In genomic region chr2:190662754-190663153, GRCh38 we compare ENCODE assay signal across 27 cellular contexts. TPM values are rescaled to one million over a fixed set of nuclear protein-coding genes. Genes with fewer than 3 reads are reported as not detected.
DNase-seq lines count a peak whose midpoint lies in the region; ATAC-seq and TF ChIP-seq lines count a peak whose summit lies in the region.
"Had no signal": no experiment of that assay in that cellular context is flagged by ENCODE, and none has a peak within 500 bp of the region (broad histone marks: within the 10 kb centered on the region; RNA-seq: fewer than 3 reads in every experiment).

No MANE protein-coding gene starts in this region.

- H4K91ac ChIP-seq in trophoblast cell (ENCODE audit: low read depth, low read length): no peak overlapping the region

- H3K4me1 ChIP-seq in right atrium auricular region (peaks cover 0 to 70% of the 10 kb centered on the region in 2 donors), HEK293 (ENCODE audit: control insufficient read depth, insufficient read depth, low read length) (peaks cover 3% of the 10 kb centered on the region; the same call in 1 of the 2 replicates), trophoblast cell (ENCODE audit: control insufficient read depth in 1 of 2, insufficient read depth in 2 of 2, low read length in 2 of 2) (no peaks in the 10 kb centered on the region)

- no peaks in the 10 kb centered on the region for H3K36me3 ChIP-seq in right atrium auricular region
- H3K36me3 ChIP-seq in HEK293 (ENCODE audit: control insufficient read depth in 2 of 2, insufficient read depth in 1 of 2, low read length in 2 of 2): peaks cover 12 to 15% of the 10 kb centered on the region in 2 experiments
- H3K36me3 ChIP-seq in trophoblast cell (ENCODE audit: control insufficient read depth in 1 of 2, insufficient read depth in 2 of 2, low read length in 2 of 2): peaks cover 3 to 9% of the 10 kb centered on the region in 2 experiments
- H3K36me3 ChIP-seq: transverse colon had no signal

- H3K36me3 Mint-ChIP-seq in stimulated activated memory B cell treated with anti-CD40 and anti-IgM and Interleukin-4, amounts not matched to agents 10 μg/mL and 1 μg/mL and 100 μg/mL, for 72 hours: peaks cover 64% of the 10 kb centered on the region

- POLR2A ChIA-PET in HEK293 (lab: Yijun Ruan, JAX): interaction anchor here (1.0 kb wide), 1 partner anchor 13 kb away, joined by 3 read pairs; no protein-coding TSS in a partner anchor

- H3K9me3 ChIP-seq in right atrium auricular region: no peaks in the 10 kb centered on the region
- no peaks in the 10 kb centered on the region for H3K9me3 ChIP-seq in HEK293 (ENCODE audit: control insufficient read depth, insufficient read depth, low read depth, low read length)
- no peaks in the 10 kb centered on the region for H3K9me3 ChIP-seq in trophoblast cell (ENCODE audit: insufficient read depth, low read depth, low read length)
- H3K9me3 ChIP-seq: gastroesophageal sphincter, transverse colon had no signal

- no peak overlapping the region for H3K4me3 ChIP-seq in right atrium auricular region
- H3K4me3 ChIP-seq in HEK293 (ENCODE audit: low read depth, low read length): no peak overlapping the region
- H3K4me3 ChIP-seq in trophoblast cell (ENCODE audit: low read depth, low read length): no peak overlapping the region
- H3K4me3 ChIP-seq: gastroesophageal sphincter, hepatocyte, transverse colon had no signal

- H3K4me3 Mint-ChIP-seq in stimulated activated memory B cell treated with anti-CD40 and anti-IgM and Interleukin-4, amounts not matched to agents 10 μg/mL and 1 μg/mL and 100 μg/mL, for 72 hours: no peak overlapping the region
- H3K4me3 Mint-ChIP-seq: activated CD4-positive, alpha-beta memory T cell treated with anti-CD3 and anti-CD28 coated beads, Interleukin-2, amount 10 ng/mL, durations not matched to agents 7 days and 5 days; B cell; brain had no signal

- H3K27me3 ChIP-seq in right atrium auricular region (no peaks in the 10 kb centered on the region), trophoblast cell (ENCODE audit: insufficient read depth, low read length) (no peaks in the 10 kb centered on the region)
- H3K27me3 ChIP-seq: gastroesophageal sphincter, hepatocyte, transverse colon had no signal

- CTCF ChIA-PET in HEK293 (lab: Yijun Ruan, JAX): no interaction called here

- H3K79me2 ChIP-seq in trophoblast cell (ENCODE audit: control insufficient read depth, insufficient read depth, low read length, poor library complexity): no peaks in the 10 kb centered on the region

- peaks cover 56% of the 10 kb centered on the region for H3K4me1 Mint-ChIP-seq in stimulated activated memory B cell treated with anti-CD40 and anti-IgM and Interleukin-4, amounts not matched to agents 10 μg/mL and 1 μg/mL and 100 μg/mL, for 72 hours
- H3K4me1 Mint-ChIP-seq: B cell had no signal

- peaks cover 3% of the 10 kb centered on the region for H3K9me3 Mint-ChIP-seq in stimulated activated memory B cell treated with anti-CD40 and anti-IgM and Interleukin-4, amounts not matched to agents 10 μg/mL and 1 μg/mL and 100 μg/mL, for 72 hours

- ATAC-seq in left ventricle myocardium superior: no peak
- ATAC-seq in left lobe of liver: peak; percentile 17
- no peak for ATAC-seq in stimulated activated memory B cell treated with anti-CD40 and anti-IgM and Interleukin-4, amounts not matched to agents 10 μg/mL and 1 μg/mL and 100 μg/mL, for 72 hours
- ATAC-seq: gastroesophageal sphincter, SK-N-SH treated with all-trans-retinoic acid at 6 μM for 48 hours had no signal

- no peak overlapping the region for H3K23ac ChIP-seq in trophoblast cell (ENCODE audit: low read length)

- no peak overlapping the region for H2BK5ac ChIP-seq in trophoblast cell (ENCODE audit: low read depth, low read length, poor library complexity)

- TF ChIP-seq CTCF in right atrium auricular region (IDR thresholded peaks at IDR 0.05): no peak
- TF ChIP-seq CTCF in HEK293 (tag by site-specific recombination; IDR thresholded peaks at IDR 0.05): no peak

- peak overlapping the region; percentile 15 for H3K27ac Mint-ChIP-seq in stimulated activated memory B cell treated with anti-CD40 and anti-IgM and Interleukin-4, amounts not matched to agents 10 μg/mL and 1 μg/mL and 100 μg/mL, for 72 hours
- H3K27ac Mint-ChIP-seq: activated CD4-positive, alpha-beta memory T cell treated with anti-CD3 and anti-CD28 coated beads, Interleukin-2, amount 10 ng/mL, durations not matched to agents 7 days and 5 days; B cell had no signal

- H3K27ac ChIP-seq in right atrium auricular region: peak overlapping the region; percentile 53 to 66
- no peak overlapping the region for H3K27ac ChIP-seq in HEK293 (ENCODE audit: extremely low read depth, low read depth, low read length)
- H3K27ac ChIP-seq in trophoblast cell (ENCODE audit: low read depth, low read length): no peak overlapping the region
- H3K27ac ChIP-seq: hepatocyte, transverse colon had no signal

- H3K14ac ChIP-seq in trophoblast cell (ENCODE audit: low read length): no peak overlapping the region

- H2AFZ ChIP-seq in trophoblast cell (ENCODE audit: insufficient read depth, low read length, poor library complexity): no peak overlapping the region
- H2AFZ ChIP-seq: hepatocyte had no signal

- H2AK5ac ChIP-seq in trophoblast cell (ENCODE audit: low read length): no peak overlapping the region

- DNase-seq in right atrium auricular region (ENCODE audit: low spot score) (no peak), left ventricle myocardium superior (no peak), left lobe of liver (ENCODE audit: low spot score) (no peak), AG08395 (ENCODE audit: low spot score) (no peak), NCI-H1436 (lab: John Stamatoyannopoulos, UW) (no peak), trophoblast cell (no peak)
- DNase-seq: activated CD4-positive, alpha-beta memory T cell treated with anti-CD3 and anti-CD28 coated beads, Interleukin-2, amount 10 ng/mL, durations not matched to agents 7 days and 5 days; activated CD8-positive, alpha-beta memory T cell treated with anti-CD3 and anti-CD28 coated beads, Interleukin-2, amount 50 U/mL, for 48 hours; activated naive CD4-positive, alpha-beta T cell treated with anti-CD3 and anti-CD28 coated beads, Interleukin-2, amount 50 U/mL, for 16 hours; amniotic stem cell; GOT3; Kasumi-1; mesendoderm; MV-4-11; NCI-H1436 treated with DMSO at 0.1 percent for 48 hours; NCI-H2107; Right ventricle myocardium superior; stimulated activated CD4-positive, alpha-beta T cell treated with anti-CD3 and anti-CD28 coated beads, Interleukin-4, amount 100 ng/mL, for 1 hour; T-helper 2 cell; transverse colon had no signal

- no peak overlapping the region for H2BK120ac ChIP-seq in trophoblast cell (ENCODE audit: insufficient read depth, low read length, poor library complexity)

- no peak overlapping the region for H3K4me2 ChIP-seq in trophoblast cell (ENCODE audit: low read length)
- H3K4me2 ChIP-seq: hepatocyte had no signal

- no peak overlapping the region for H2BK12ac ChIP-seq in trophoblast cell (ENCODE audit: low read length)

- no peaks in the 10 kb centered on the region for H3K27me3 Mint-ChIP-seq in stimulated activated memory B cell treated with anti-CD40 and anti-IgM and Interleukin-4, amounts not matched to agents 10 μg/mL and 1 μg/mL and 100 μg/mL, for 72 hours
- H3K27me3 Mint-ChIP-seq: activated CD4-positive, alpha-beta memory T cell treated with anti-CD3 and anti-CD28 coated beads, Interleukin-2, amount 10 ng/mL, durations not matched to agents 7 days and 5 days; B cell had no signal

- H4K8ac ChIP-seq in trophoblast cell (ENCODE audit: low read depth, low read length): no peak overlapping the region

- no peak overlapping the region for H3K18ac ChIP-seq in trophoblast cell (ENCODE audit: low read length)

- H3K9ac ChIP-seq in trophoblast cell (ENCODE audit: low read length): no peak overlapping the region

- H3K4ac ChIP-seq in trophoblast cell (ENCODE audit: low read depth, low read length): no peak overlapping the region

- intact Hi-C loops in left ventricle myocardium superior (cut with micrococcal nuclease): no loop called here

- no peak overlapping the region for H4K12ac ChIP-seq in trophoblast cell (ENCODE audit: low read depth, low read length)

- H3K79me1 ChIP-seq in trophoblast cell (ENCODE audit: low read length): no peaks in the 10 kb centered on the region

- no CpG with 5 or more reads among the region's 3 CpGs for WGBS in trophoblast cell (ENCODE audit: extremely low coverage, insufficient coverage, insufficient read length)

TF ChIP-seq in HEK293, 187 proteins besides CTCF, POLR2A, EP300 and RAD21 (continues in another document):
- no peak for TF ChIP-seq ZNF518A (tag by site-specific recombination; conservative IDR thresholded peaks at IDR 0.05; ENCODE audit: low read depth)

RNA-seq across cellular contexts. Expression of gene NAB1, which starts 13.9 kb away (rescaled TPM):
- total RNA-seq in right atrium auricular region (10 to 100 TPM; 37.0 to 64.4 TPM), left ventricle myocardium superior (19.7 TPM), left lobe of liver (27.0 TPM)
- polyA plus RNA-seq in trophoblast cell (2013): 21.4 and 23.7 TPM in 2 replicates

Comparison
In these comparisons a context has a peak if more than half of its experiments do, and no peak if none do; other contexts are left out.
1. H3K27ac ChIP-seq: peak in right atrium auricular region (2 of 2); none in HEK293 (single experiment) and trophoblast cell (single experiment).